In the genomic region with DNA sequence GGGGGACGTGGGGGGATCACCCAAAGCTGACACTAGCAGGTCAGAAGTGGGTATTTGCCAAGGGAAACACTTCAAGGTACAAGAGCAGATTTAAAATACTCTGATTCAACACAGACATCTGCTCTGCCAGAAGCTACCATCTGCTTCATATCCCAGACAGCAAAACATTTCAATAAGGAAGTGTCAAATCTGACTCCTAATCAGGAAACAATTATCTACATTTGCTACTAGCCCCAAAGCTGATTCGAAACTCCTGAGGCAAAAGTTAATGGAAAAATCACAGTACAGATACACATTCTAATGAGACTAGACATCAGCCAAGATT, we compare ENCODE assay signal across 13 cellular contexts. TPM values are rescaled to one million over a fixed set of nuclear protein-coding genes. Genes with fewer than 3 reads are reported as not detected.
DNase-seq lines count a peak whose midpoint lies in the region; ATAC-seq and TF ChIP-seq lines count a peak whose summit lies in the region.
"Had no signal": no experiment of that assay in that cellular context is flagged by ENCODE, and none has a peak within 500 bp of the region (broad histone marks: within the 10 kb centered on the region; RNA-seq: fewer than 3 reads in every experiment).

No MANE protein-coding gene starts in this region.

- H3K36me3 Mint-ChIP-seq in stimulated activated effector memory CD8-positive, alpha-beta T cell treated with anti-CD3 and anti-CD28 coated beads, Interleukin-12 subunit alpha, Interleukin-12 subunit beta, amount 100 ng/mL, for 72 hours = no peaks in the 10 kb centered on the region
- H3K36me3 Mint-ChIP-seq: activated naive CD8-positive, alpha-beta T cell had no signal

- no peak for ATAC-seq in psoas muscle
- ATAC-seq in stimulated activated effector memory CD8-positive, alpha-beta T cell treated with anti-CD3 and anti-CD28 coated beads, Interleukin-12 subunit alpha, Interleukin-12 subunit beta, amount 100 ng/mL, for 72 hours = no peak
- ATAC-seq: esophagus mucosa had no signal

- intact Hi-C loops in psoas muscle (cut with DNase I) = no loop called here

- TF ChIP-seq CTCF in psoas muscle (IDR thresholded peaks at IDR 0.05) (no peak), BE2C (IDR thresholded peaks at IDR 0.05; ENCODE audit: low read depth, low read length) (no peak)

- DNase-seq in NCI-H345 (lab: John Stamatoyannopoulos, UW) (peak; percentile 51), NCI-H345 treated with DMSO at 0.1 percent for 48 hours (lab: John Stamatoyannopoulos, UW; ENCODE audit: unreplicated experiment) (no peak), NCI-H446 treated with DMSO at 0.1 percent for 48 hours (lab: John Stamatoyannopoulos, UW) (peak; percentile 64), epithelial cell of prostate (ENCODE audit: low read depth, low spot score) (no peak), psoas muscle (no peak), MV-4-11 (lab: John Stamatoyannopoulos, UW) (no peak), BE2C (no peak)
- DNase-seq in stimulated activated effector memory CD8-positive, alpha-beta T cell treated with anti-CD3 and anti-CD28 coated beads, Interleukin-12 subunit alpha, Interleukin-12 subunit beta, amount 100 ng/mL, for 72 hours (ENCODE audit: low spot score in 2 of 2) = no peak
- DNase-seq: activated B cell treated with CpG ODN at 0.5 μM for 24 hours, HFFc6 had no signal

- no peak overlapping the region for H3K27ac Mint-ChIP-seq in stimulated activated effector memory CD8-positive, alpha-beta T cell treated with anti-CD3 and anti-CD28 coated beads, Interleukin-12 subunit alpha, Interleukin-12 subunit beta, amount 100 ng/mL, for 72 hours
- H3K27ac Mint-ChIP-seq: activated B cell treated with CpG ODN at 0.5 μM for 24 hours; activated naive CD8-positive, alpha-beta T cell; HFFc6 had no signal

- peak overlapping the region; percentile 41 for H3K27ac ChIP-seq in epithelial cell of prostate
- H3K27ac ChIP-seq in psoas muscle = peak overlapping the region; percentile 18

- H3K27me3 ChIP-seq in psoas muscle (ENCODE audit: insufficient read depth in 3 of 3, low read length in 2 of 3) (no peaks in the 10 kb centered on the region), BE2C (no peaks in the 10 kb centered on the region)

- WGBS in psoas muscle, 3 donors = 59 to 71% (median 63%) methylated on average over 2 of the region's 2 CpGs

- H3K4me1 ChIP-seq in psoas muscle = peaks cover 76% of the 10 kb centered on the region
- H3K4me1 ChIP-seq in BE2C = peaks cover 10% of the 10 kb centered on the region

- H3K4me1 Mint-ChIP-seq in stimulated activated effector memory CD8-positive, alpha-beta T cell treated with anti-CD3 and anti-CD28 coated beads, Interleukin-12 subunit alpha, Interleukin-12 subunit beta, amount 100 ng/mL, for 72 hours = no peaks in the 10 kb centered on the region
- H3K4me1 Mint-ChIP-seq: activated B cell treated with CpG ODN at 0.5 μM for 24 hours; central memory CD8-positive, alpha-beta T cell had no signal

- H3K36me3 ChIP-seq in psoas muscle (ENCODE audit: insufficient read depth in 1 of 2, low read depth in 1 of 2) = no peaks in the 10 kb centered on the region
- H3K36me3 ChIP-seq in BE2C = no peaks in the 10 kb centered on the region

- no peak overlapping the region for H3K4me3 ChIP-seq in psoas muscle
- no peak overlapping the region for H3K4me3 ChIP-seq in BE2C (ENCODE audit: low read depth, low read length)

- H3K4me3 Mint-ChIP-seq in stimulated activated effector memory CD8-positive, alpha-beta T cell treated with anti-CD3 and anti-CD28 coated beads, Interleukin-12 subunit alpha, Interleukin-12 subunit beta, amount 100 ng/mL, for 72 hours = no peak overlapping the region
- H3K4me3 Mint-ChIP-seq: activated B cell treated with CpG ODN at 0.5 μM for 24 hours; activated naive CD8-positive, alpha-beta T cell; central memory CD8-positive, alpha-beta T cell; HFFc6 had no signal

- H3K9me3 ChIP-seq in psoas muscle (no peaks in the 10 kb centered on the region), BE2C (no peaks in the 10 kb centered on the region)

- no peaks in the 10 kb centered on the region for H3K9me3 Mint-ChIP-seq in stimulated activated effector memory CD8-positive, alpha-beta T cell treated with anti-CD3 and anti-CD28 coated beads, Interleukin-12 subunit alpha, Interleukin-12 subunit beta, amount 100 ng/mL, for 72 hours
- H3K9me3 Mint-ChIP-seq: activated B cell treated with CpG ODN at 0.5 μM for 24 hours; central memory CD8-positive, alpha-beta T cell; HFFc6 had no signal

RNA-seq across cellular contexts. Expression of gene PARD3, which starts 48.9 kb away (rescaled TPM):
- total RNA-seq in psoas muscle = 10 to 100 TPM; 52.7 to 84.4 (median 63.3) TPM
- polyA plus RNA-seq in psoas muscle = 10 to 100 TPM; 20.2 to 53.4 (median 29.0) TPM
- 12.6 TPM for polyA plus RNA-seq in BE2C (2012; ENCODE audit: insufficient read depth, insufficient read length, low read depth)

Comparison
In these comparisons a context has a peak if more than half of its experiments do, and no peak if none do; other contexts are left out.
1. DNase-seq: peak in NCI-H345 (single experiment) and NCI-H446 treated with DMSO at 0.1 percent for 48 hours (single experiment); none in NCI-H345 treated with DMSO at 0.1 percent for 48 hours (single experiment), epithelial cell of prostate (single experiment), psoas muscle (0 of 2), MV-4-11 (single experiment), stimulated activated effector memory CD8-positive, alpha-beta T cell treated with anti-CD3 and anti-CD28 coated beads, Interleukin-12 subunit alpha, Interleukin-12 subunit beta, amount 100 ng/mL, for 72 hours (0 of 2) and BE2C (single experiment).